Comparison of ENCODE assay signal across 19 cellular contexts in the genomic region with DNA sequence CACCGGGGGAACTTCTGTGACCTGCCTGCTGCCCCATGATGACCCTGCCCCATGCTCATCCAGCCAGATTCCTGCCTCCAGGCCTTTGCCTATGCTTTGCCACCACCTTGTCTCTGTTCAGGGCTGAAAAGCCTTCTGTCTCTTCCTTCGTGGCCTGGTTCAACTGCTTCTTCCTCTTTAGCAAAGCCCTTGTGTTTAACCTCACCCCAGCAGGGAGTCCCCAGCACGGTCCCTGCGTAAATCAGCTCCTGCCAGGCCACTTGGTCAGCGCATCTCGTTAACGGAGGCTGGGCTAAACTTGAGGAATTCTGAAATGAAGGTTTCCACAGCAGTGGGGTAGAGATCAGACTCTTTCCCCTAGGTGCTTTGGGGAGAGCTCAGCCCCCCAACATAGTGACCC. TPM values are rescaled to one million over a fixed set of nuclear protein-coding genes. Genes with fewer than 3 reads are reported as not detected.
"Had no signal": no experiment of that assay in that cellular context is flagged by ENCODE, and none has a peak within 500 bp of the region (broad histone marks: within the 10 kb centered on the region; RNA-seq: fewer than 3 reads in every experiment).

No MANE protein-coding gene starts in this region.

- H3K27me3 ChIP-seq: ascending aorta, breast epithelium, gastroesophageal sphincter, tibial nerve, uterus had no signal

- H3K36me3 ChIP-seq: ascending aorta, breast epithelium, gastroesophageal sphincter, left ventricle myocardium inferior, tibial nerve, uterus had no signal

- ATAC-seq: gastroesophageal sphincter; naive thymus-derived CD8-positive, alpha-beta T cell had no signal

- DNase-seq: activated CD4-positive, alpha-beta T cell treated with anti-CD3 and anti-CD28 coated beads for 1 hour; activated CD4-positive, alpha-beta T cell treated with anti-CD3 and anti-CD28 coated beads, Interleukin-2, amount 50 U/mL, for 48 hours; activated naive CD4-positive, alpha-beta T cell treated with anti-CD3 and anti-CD28 coated beads, Interleukin-2, amount 10 ng/mL, durations not matched to agents 7 days and 5 days; activated T-cell treated with anti-CD3 and anti-CD28 coated beads, Interleukin-2, amount 50 U/mL, for 1 hour; erythroblast; left ventricle myocardium inferior; naive thymus-derived CD8-positive, alpha-beta T cell; occipital lobe; stimulated activated CD4-positive, alpha-beta T cell treated with anti-CD3 and anti-CD28 coated beads, Interleukin-15, amount 100 ng/mL, for 24 hours; stimulated activated CD4-positive, alpha-beta T cell treated with anti-CD3 and anti-CD28 coated beads, Interleukin-4, amount 100 ng/mL, for 24 hours; stimulated activated naive CD4-positive, alpha-beta T cell; substantia nigra; T-helper 9 cell; uterus had no signal

- H3K4me1 ChIP-seq: ascending aorta, breast epithelium, uterus had no signal

- H3K9me3 ChIP-seq: ascending aorta, breast epithelium, gastroesophageal sphincter, left ventricle myocardium inferior, tibial nerve, uterus had no signal

- H3K4me3 ChIP-seq: ascending aorta, breast epithelium, gastroesophageal sphincter, left ventricle myocardium inferior, tibial nerve, uterus had no signal

- H3K27ac ChIP-seq: ascending aorta, breast epithelium, gastroesophageal sphincter, tibial nerve, uterus had no signal

RNA-seq across cellular contexts. Expression of gene KCNJ12, which starts 16.1 kb away (rescaled TPM):
- total RNA-seq: activated T-helper 2 cell treated with anti-CD3 and anti-CD28 coated beads, Interferon-gamma antibody, Interleukin-2, Interleukin-4, amounts not matched to agents 10 μg/mL and 5 μg/mL and 100 μg/mL, durations not matched to agents 14 hours and 24 hours and 36 hours; naive thymus-derived CD8-positive, alpha-beta T cell had no signal
